Comparison of ENCODE assay signal across 8 cellular contexts in the genomic region with DNA sequence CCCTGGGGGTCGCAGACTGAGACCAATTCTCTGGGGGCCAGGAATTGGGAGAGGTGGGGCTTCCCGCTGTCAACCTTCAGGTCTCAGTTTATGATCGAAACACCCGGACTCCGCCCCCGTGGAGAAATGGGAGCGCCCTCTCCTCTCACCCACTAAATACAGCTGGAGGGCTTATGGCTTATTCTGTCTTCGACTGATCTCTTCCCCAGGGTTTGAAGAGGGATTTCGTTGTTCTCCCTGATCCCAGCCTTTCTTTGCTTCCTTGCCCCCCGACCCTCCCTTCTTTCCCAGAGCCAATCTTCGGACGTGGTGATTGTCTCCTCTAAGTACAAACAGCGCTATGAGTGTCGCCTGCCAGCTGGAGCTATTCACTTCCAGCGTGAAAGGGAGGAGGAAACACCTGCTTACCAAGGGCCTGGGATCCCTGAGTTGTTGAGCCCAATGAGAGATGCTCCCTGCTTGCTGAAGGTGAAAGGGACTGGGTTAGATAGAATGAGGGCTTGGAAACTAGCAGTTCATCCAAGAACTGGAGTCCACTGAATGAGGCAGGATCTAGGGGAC. TPM values are rescaled to one million over a fixed set of nuclear protein-coding genes. Genes with fewer than 3 reads are reported as not detected.
DNase-seq lines count a peak whose midpoint lies in the region; ATAC-seq, FAIRE-seq and TF ChIP-seq lines count a peak whose summit lies in the region.

No MANE protein-coding gene starts in this region.

- no peak overlapping the region for H2BK15ac ChIP-seq in H1 (ENCODE audit: low read length)

- POLR2A ChIA-PET in H1 (lab: Charles Lee; ENCODE audit: partially characterized antibody): interaction anchor here (0.7 to 2.1 kb wide), 8 partner anchors 8 to 174 kb away, joined by 3 to 11 read pairs (median 4); a partner anchor contains a TSS

- H3K4me1 ChIP-seq in H1 (replicated peaks in 1 of 4; ENCODE audit: control insufficient read depth in 3 of 4, insufficient read depth in 4 of 4, low read length in 3 of 4): peaks cover 0 to 5% (median 1%) of the 10 kb centered on the region in 4 experiments; a peak in 1 of 7 replicates

- no peaks in the 10 kb centered on the region for H3K27me3 ChIP-seq in H1 (replicated peaks in 1 of 4; ENCODE audit: control insufficient read depth in 3 of 4, extremely low read depth in 1 of 4, insufficient read depth in 3 of 4, low read length in 3 of 4)

- H3K23me2 ChIP-seq in H1 (ENCODE audit: low read depth, low read length): peaks cover 4% of the 10 kb centered on the region; the same call in 1 of the 2 replicates

- no peak overlapping the region for H2AK5ac ChIP-seq in H1 (ENCODE audit: low read depth, low read length)

- peak overlapping the region; percentile 66 to 78 for H3K4me2 ChIP-seq in H1 (ENCODE audit: insufficient read depth in 1 of 2, low read depth in 2 of 2, low read length in 2 of 2)

- H2BK20ac ChIP-seq in H1 (ENCODE audit: low read length): no peak overlapping the region

- H3K4ac ChIP-seq in H1 (replicated peaks; ENCODE audit: insufficient read length, low read depth, low read length): no peak overlapping the region

- no peaks in the 10 kb centered on the region for H3K79me2 ChIP-seq in H1 (ENCODE audit: control insufficient read depth in 1 of 2, insufficient read depth in 2 of 2, low read length in 2 of 2)

- H2AFZ ChIP-seq in H1 (ENCODE audit: low read length): peak overlapping the region; percentile 98

- H3K9ac ChIP-seq in H1 (replicated peaks in 1 of 4; ENCODE audit: extremely low read depth in 1 of 4, low read depth in 3 of 4, low read length in 3 of 4): peak overlapping the region; percentile 71 to 89 (median 72); a peak in 6 of 7 replicates

- no peak overlapping the region for H3K23ac ChIP-seq in H1 (ENCODE audit: insufficient read length)

- no peaks in the 10 kb centered on the region for H3K9me3 ChIP-seq in H1 (ENCODE audit: insufficient read depth in 2 of 2, low read depth in 1 of 2, low read length in 1 of 2)

- DNase-seq in NCI-H1694 (lab: John Stamatoyannopoulos, UW) (peak; percentile 3), NCI-H1694 treated with DMSO at 0.1 percent for 48 hours (lab: John Stamatoyannopoulos, UW) (no peak), NCI-H2227 (lab: John Stamatoyannopoulos, UW; ENCODE audit: unreplicated experiment) (peak; percentile 19), H1 (ENCODE audit: low read depth in 1 of 2, low spot score in 2 of 2) (no peak), myocyte (ENCODE audit: low read depth) (peak; percentile 24), DMS114 treated with DMSO at 0.1 percent for 48 hours (lab: John Stamatoyannopoulos, UW; ENCODE audit: unreplicated experiment) (no peak), DMS79 (lab: John Stamatoyannopoulos, UW) (no peak)

- H3K18ac ChIP-seq in H1 (ENCODE audit: extremely low read depth, low read length): no peak overlapping the region

- TF ChIP-seq RAD21 in H1 (IDR thresholded peaks at IDR 0.05 in 1 of 2, conservative IDR thresholded peaks at IDR 0.05 in 1 of 2; ENCODE audit: low read depth in 2 of 2, low read length in 2 of 2): no peak

- no peak overlapping the region for H4K5ac ChIP-seq in H1 (ENCODE audit: insufficient read length, low read depth, low read length)

- H3K14ac ChIP-seq in H1 (ENCODE audit: insufficient read length): no peak overlapping the region

- 12% methylated on average over 15 of the region's 15 CpGs; no CpG with 5 or more reads in 1 of the 2 experiments for WGBS in H1 (ENCODE audit: extremely low coverage in 1 of 2, insufficient coverage in 1 of 2, insufficient read length in 1 of 2, insufficient replicate concordance in 2 of 2, low coverage in 1 of 2, low lambda C conversion rate in 2 of 2, missing lambda C conversion rate in 1 of 2), 2 experiments

- no peak for ATAC-seq in HG03520 (IDR thresholded peaks at IDR 0.05; ENCODE audit: unreplicated experiment)

- peaks cover 0 to 4% (median 2%) of the 10 kb centered on the region in 4 experiments; a peak in 4 of 8 replicates for H3K36me3 ChIP-seq in H1 (ENCODE audit: control insufficient read depth in 2 of 4, insufficient read depth in 4 of 4, low read length in 3 of 4)

- no peak overlapping the region for H4K91ac ChIP-seq in H1 (replicated peaks; ENCODE audit: insufficient read length, low read length)

- no peak for FAIRE-seq in H1 (lab: Jason Lieb, UNC)

- peak overlapping the region; percentile 64; the same call in 1 of the 2 replicates for H3K27ac ChIP-seq in H1 (ENCODE audit: low read depth, low read length)

- no peak overlapping the region for H3K56ac ChIP-seq in H1 (replicated peaks; ENCODE audit: insufficient read length, low read depth, low read length)

- no peak overlapping the region for H2BK12ac ChIP-seq in H1 (ENCODE audit: low read depth, low read length)

- TF ChIP-seq POLR2A in H1 (IDR thresholded peaks at IDR 0.05; ENCODE audit: control extremely low read depth in 1 of 2, low read depth in 2 of 2, low read length in 2 of 2): no peak

- H2BK5ac ChIP-seq in H1 (ENCODE audit: low read depth, low read length): peak overlapping the region; percentile 79; the same call in 1 of the 2 replicates

- no peak for TF ChIP-seq CTCF in H1 (IDR thresholded peaks at IDR 0.05; ENCODE audit: control extremely low read depth in 1 of 3, insufficient read depth in 1 of 3, low read depth in 1 of 3, low read length in 3 of 3)

- CTCF ChIA-PET in H1 (lab: Charles Lee; ENCODE audit: partially characterized antibody): interaction anchor here (0.8 to 3.5 kb wide), 18 partner anchors 13 to 113 kb away, joined by 3 to 19 read pairs (median 5); a partner anchor contains a TSS

- TF ChIP-seq EP300 in H1 (IDR thresholded peaks at IDR 0.05; ENCODE audit: borderline replicate concordance in 1 of 2, low read depth in 2 of 2, low read length in 2 of 2): no peak

- peak overlapping the region; percentile 66 to 99 (median 91) for H3K4me3 ChIP-seq in H1 (ENCODE audit: extremely low read depth in 1 of 4, insufficient read depth in 2 of 4, low read depth in 3 of 4, low read length in 4 of 4)

- H2BK120ac ChIP-seq in H1 (replicated peaks; ENCODE audit: low read depth, low read length): no peak overlapping the region

- H3K79me1 ChIP-seq in H1 (ENCODE audit: low read depth, low read length): no peaks in the 10 kb centered on the region

- peak overlapping the region; percentile 97; the same call in 1 of the 2 replicates for H4K8ac ChIP-seq in H1 (ENCODE audit: extremely low read depth, insufficient read depth, low read length)

- no peaks in the 10 kb centered on the region for H4K20me1 ChIP-seq in H1 (replicated peaks in 1 of 2; ENCODE audit: control insufficient read depth in 1 of 2, insufficient read depth in 2 of 2, low read length in 2 of 2)

TF ChIP-seq in H1, 55 proteins besides CTCF, POLR2A, EP300 and RAD21 (continues in another document):
- no peak for TF ChIP-seq CREB1 (IDR thresholded peaks at IDR 0.05)
- no peak for TF ChIP-seq TAF7 (optimal IDR thresholded peaks at IDR 0.05; ENCODE audit: borderline replicate concordance, low read depth, low read length)
- no peak for TF ChIP-seq EGR1 (IDR thresholded peaks at IDR 0.05; ENCODE audit: borderline replicate concordance, low read depth, low read length)
- no peak for TF ChIP-seq TEAD4 (IDR thresholded peaks at IDR 0.05; ENCODE audit: low read depth, low read length)

RNA-seq across cellular contexts. Expression of a gene that starts 0.6 kb away (rescaled TPM):
- 71.0 and 74.3 TPM in 2 replicates for total RNA-seq in H1 (2021; fragmentation: NEBNext Ultra II Directional; extraction: Animal tissue kit (Norgen Biotek cat#: 25700))
- polyA plus RNA-seq in H1 (2011; rRNA removed): 108 and 146 TPM in 2 replicates
- 136 TPM for polyA plus RNA-seq in H1 (2011; cell fraction: cytosol; rRNA removed)
- polyA plus RNA-seq in H1 (2011; cell fraction: nucleus; rRNA removed): 161 TPM
- polyA plus RNA-seq in H1 (2012, experiment 1 of 2): 71.8 to 99.5 TPM (median 93.9 TPM) in 4 replicates
- polyA plus RNA-seq in H1 (2012, experiment 2 of 2): 64.5 TPM
- 94.5 TPM for polyA plus RNA-seq in H1 (2013, experiment 1 of 2)
- polyA plus RNA-seq in H1 (2013, experiment 2 of 2): 96.9 TPM
- 122 and 125 TPM in 2 replicates for polyA minus RNA-seq in H1 (2011; rRNA and poly(A)+ RNA removed)
- polyA minus RNA-seq in H1 (2011; cell fraction: cytosol; rRNA and poly(A)+ RNA removed): 40.7 TPM
- polyA minus RNA-seq in H1 (2011; cell fraction: nucleus; rRNA and poly(A)+ RNA removed): 34.4 TPM
- 288 and 306 TPM in 2 replicates for total RNA-seq in myocyte
- polyA plus RNA-seq in myocyte (2012): 229 TPM

RNA-seq across cellular contexts. Expression of a gene that starts 44.0 kb away (rescaled TPM):
- total RNA-seq in H1 (2021; fragmentation: NEBNext Ultra II Directional; extraction: Animal tissue kit (Norgen Biotek cat#: 25700)): 1.5 and 1.7 TPM in 2 replicates
- polyA plus RNA-seq in H1 (2011; rRNA removed): 1.5 and 1.8 TPM in 2 replicates
- polyA plus RNA-seq in H1 (2011; cell fraction: cytosol; rRNA removed): 1.4 TPM
- 6.8 TPM for polyA plus RNA-seq in H1 (2011; cell fraction: nucleus; rRNA removed)
- 1.7 to 2.6 TPM (median 2.1 TPM) in 4 replicates for polyA plus RNA-seq in H1 (2012, experiment 1 of 2)
- polyA plus RNA-seq in H1 (2012, experiment 2 of 2): 0.91 TPM
- 1.0 TPM for polyA plus RNA-seq in H1 (2013, experiment 1 of 2)
- 1.3 TPM for polyA plus RNA-seq in H1 (2013, experiment 2 of 2)
- 0.63 and 0.98 TPM in 2 replicates for polyA minus RNA-seq in H1 (2011; rRNA and poly(A)+ RNA removed)
- 2.1 TPM for polyA minus RNA-seq in H1 (2011; cell fraction: cytosol; rRNA and poly(A)+ RNA removed)
- polyA minus RNA-seq in H1 (2011; cell fraction: nucleus; rRNA and poly(A)+ RNA removed): 2.8 TPM
- 9.8 and 30.2 TPM in 2 replicates for total RNA-seq in myocyte
- 5.1 TPM for polyA plus RNA-seq in myocyte (2012)

RNA-seq across cellular contexts. Expression of a gene that starts 50.3 kb away (rescaled TPM):
- total RNA-seq in H1 (2021; fragmentation: NEBNext Ultra II Directional; extraction: Animal tissue kit (Norgen Biotek cat#: 25700)): 15.2 and 15.8 TPM in 2 replicates
- polyA plus RNA-seq in H1 (2011; rRNA removed): 23.3 and 31.4 TPM in 2 replicates
- polyA plus RNA-seq in H1 (2011; cell fraction: cytosol; rRNA removed): 22.7 TPM
- polyA plus RNA-seq in H1 (2011; cell fraction: nucleus; rRNA removed): 12.1 TPM
- 14.1 to 22.6 TPM (median 19.5 TPM) in 4 replicates for polyA plus RNA-seq in H1 (2012, experiment 1 of 2)
- 20.3 TPM for polyA plus RNA-seq in H1 (2012, experiment 2 of 2)
- 15.8 TPM for polyA plus RNA-seq in H1 (2013, experiment 1 of 2)
- polyA plus RNA-seq in H1 (2013, experiment 2 of 2): 17.6 TPM
- 26.3 and 33.9 TPM in 2 replicates for polyA minus RNA-seq in H1 (2011; rRNA and poly(A)+ RNA removed)
- 11.2 TPM for polyA minus RNA-seq in H1 (2011; cell fraction: cytosol; rRNA and poly(A)+ RNA removed)
- polyA minus RNA-seq in H1 (2011; cell fraction: nucleus; rRNA and poly(A)+ RNA removed): 15.2 TPM
- 50.7 and 141 TPM in 2 replicates for total RNA-seq in myocyte
- 58.6 TPM for polyA plus RNA-seq in myocyte (2012)

RNA-seq across cellular contexts. Expression of a gene that starts 57.6 kb away (rescaled TPM):
- 174 and 180 TPM in 2 replicates for total RNA-seq in H1 (2021; fragmentation: NEBNext Ultra II Directional; extraction: Animal tissue kit (Norgen Biotek cat#: 25700))
- 311 and 368 TPM in 2 replicates for polyA plus RNA-seq in H1 (2011; rRNA removed)
- 368 TPM for polyA plus RNA-seq in H1 (2011; cell fraction: cytosol; rRNA removed)
- 288 TPM for polyA plus RNA-seq in H1 (2011; cell fraction: nucleus; rRNA removed)
- polyA plus RNA-seq in H1 (2012, experiment 1 of 2): 210 to 260 TPM (median 226 TPM) in 4 replicates
- 272 TPM for polyA plus RNA-seq in H1 (2012, experiment 2 of 2)
- polyA plus RNA-seq in H1 (2013, experiment 1 of 2): 111 TPM
- polyA plus RNA-seq in H1 (2013, experiment 2 of 2): 105 TPM
- polyA minus RNA-seq in H1 (2011; rRNA and poly(A)+ RNA removed): 218 and 329 TPM in 2 replicates
- 110 TPM for polyA minus RNA-seq in H1 (2011; cell fraction: cytosol; rRNA and poly(A)+ RNA removed)
- polyA minus RNA-seq in H1 (2011; cell fraction: nucleus; rRNA and poly(A)+ RNA removed): 99.0 TPM
- total RNA-seq in myocyte: 175 and 180 TPM in 2 replicates
- 153 TPM for polyA plus RNA-seq in myocyte (2012)

Comparison
In these comparisons a context has a peak if more than half of its experiments do, and no peak if none do; other contexts are left out.
1. DNase-seq: peak in NCI-H1694 (single experiment), NCI-H2227 (single experiment) and myocyte (single experiment); none in NCI-H1694 treated with DMSO at 0.1 percent for 48 hours (single experiment), H1 (0 of 2), DMS114 treated with DMSO at 0.1 percent for 48 hours (single experiment) and DMS79 (single experiment).